9 cellular contexts compared by ENCODE assay signal in genomic region chr21:45886610-45887026, GRCh38.
DNase-seq lines count a peak whose midpoint lies in the region; ATAC-seq and TF ChIP-seq lines count a peak whose summit lies in the region.
"Had no signal": no experiment of that assay in that cellular context is flagged by ENCODE, and none has a peak within 500 bp of the region (broad histone marks: within the 10 kb centered on the region; RNA-seq: fewer than 3 reads in every experiment).

No MANE protein-coding gene starts in this region.

- no peak for DNase-seq in Right ventricle myocardium inferior (ENCODE audit: missing footprints)
- no peak for DNase-seq in cardiac septum (ENCODE audit: low spot score)
- DNase-seq in mucosa of descending colon, result peak in 1 of 3 donors; percentile 45
- DNase-seq in tibial nerve (ENCODE audit: low spot score in 2 of 2), result no peak
- no peak for DNase-seq in DMS79 (lab: John Stamatoyannopoulos, UW)
- no peak for DNase-seq in ecto neural progenitor cell (ENCODE audit: low spot score)
- no peak for DNase-seq in DMS 273 treated with DMSO at 0.1 percent for 48 hours (lab: John Stamatoyannopoulos, UW)
- DNase-seq: endodermal cell had no signal

- H3K36me3 ChIP-seq in mucosa of descending colon (ENCODE audit: low read depth), result no peaks in the 10 kb centered on the region
- no peaks in the 10 kb centered on the region for H3K36me3 ChIP-seq in tibial nerve

- no peaks in the 10 kb centered on the region for H3K27me3 ChIP-seq in tibial nerve

- ATAC-seq in Right ventricle myocardium inferior, result peak; percentile 23
- peak; percentile 12 for ATAC-seq in mucosa of descending colon

- H3K4me1 ChIP-seq in mucosa of descending colon (ENCODE audit: low read depth), result peaks cover 7% of the 10 kb centered on the region
- peaks cover 0 to 48% (median 25%) of the 10 kb centered on the region in 4 donors for H3K4me1 ChIP-seq in tibial nerve

- no peak for TF ChIP-seq CTCF in mucosa of descending colon (IDR thresholded peaks at IDR 0.05)
- no peak for TF ChIP-seq CTCF in tibial nerve (IDR thresholded peaks at IDR 0.05)

- H3K9me3 ChIP-seq in mucosa of descending colon (no peaks in the 10 kb centered on the region), tibial nerve (no peaks in the 10 kb centered on the region)

- intact Hi-C loops in Right ventricle myocardium inferior (cut with DNase I), result no loop called here
- intact Hi-C loops in cardiac septum (cut with DNase I), result no loop called here
- intact Hi-C loops in mucosa of descending colon (cut with DNase I, micrococcal nuclease), result no loop called here

- H3K27ac ChIP-seq in angular gyrus (ENCODE audit: low read depth, low read length) (peak overlapping the region; percentile 54), tibial nerve (peak overlapping the region in 3 of 4 donors; percentile 57 to 79 (median 71))

- no peak for TF ChIP-seq POLR2A in tibial nerve (IDR thresholded peaks at IDR 0.05)

- WGBS in tibial nerve, 2 donors, result 25 to 54% methylated on average over 3 to 5 of the region's 11 CpGs

- TF ChIP-seq EP300 in tibial nerve (IDR thresholded peaks at IDR 0.05), result no peak

- H3K4me3 ChIP-seq in mucosa of descending colon (no peak overlapping the region), tibial nerve (no peak overlapping the region)
